In genomic region chr1:201562257-201562656, GRCh38 we compare ENCODE assay signal across 10 cellular contexts. TPM values are rescaled to one million over a fixed set of nuclear protein-coding genes. Genes with fewer than 3 reads are reported as not detected.
DNase-seq lines count a peak whose midpoint lies in the region; ATAC-seq and TF ChIP-seq lines count a peak whose summit lies in the region.
"Had no signal": no experiment of that assay in that cellular context is flagged by ENCODE, and none has a peak within 500 bp of the region (broad histone marks: within the 10 kb centered on the region; RNA-seq: fewer than 3 reads in every experiment).

No MANE protein-coding gene starts in this region.

- H3K27me3 Mint-ChIP-seq in natural killer cell (ENCODE audit: low read depth in 2 of 2) = no peaks in the 10 kb centered on the region

- ATAC-seq in GM21619 (IDR thresholded peaks at IDR 0.05; ENCODE audit: unreplicated experiment) (no peak), natural killer cell (no peak)

- H3K27me3 ChIP-seq in SJSA1 (replicated peaks) (no peaks in the 10 kb centered on the region), osteoblast (ENCODE audit: insufficient read depth, low read length) (no peaks in the 10 kb centered on the region)

- peaks cover 4 to 7% of the 10 kb centered on the region in 2 donors for H3K4me1 Mint-ChIP-seq in natural killer cell

- no peak for TF ChIP-seq CTCF in osteoblast (IDR thresholded peaks at IDR 0.05; ENCODE audit: extremely low read depth, low read depth, low read length)
- TF ChIP-seq CTCF in natural killer cell (IDR thresholded peaks at IDR 0.05) = no peak

- H3K4me2 ChIP-seq in osteoblast (ENCODE audit: insufficient read depth, low read length) = peak overlapping the region; percentile 55

- no peaks in the 10 kb centered on the region for H3K9me3 Mint-ChIP-seq in natural killer cell
- H3K9me3 Mint-ChIP-seq: CD8-positive, alpha-beta memory T cell had no signal

- H3K27ac ChIP-seq in SJSA1 (peak overlapping the region; percentile 72), osteoblast (ENCODE audit: low read depth, low read length) (peak overlapping the region; percentile 96)

- H3K4me3 Mint-ChIP-seq in natural killer cell = no peak overlapping the region
- H3K4me3 Mint-ChIP-seq: CD8-positive, alpha-beta memory T cell had no signal

- DNase-seq in AG20443 (ENCODE audit: low spot score) (peak; percentile 93), SJSA1 (ENCODE audit: low read depth in 1 of 2, low spot score in 2 of 2) (peak; percentile 84 to 88), fibroblast of gingiva (ENCODE audit: low read depth) (peak; percentile 93), osteoblast (ENCODE audit: insufficient read length, low spot score, missing footprints) (peak; percentile 94), MV-4-11 (lab: John Stamatoyannopoulos, UW) (no peak), cerebellar nuclear complex (lab: John Stamatoyannopoulos, UW) (no peak), natural killer cell (no peak)
- DNase-seq: CD8-positive, alpha-beta memory T cell; NCI-H82 had no signal

- H3K79me2 ChIP-seq in osteoblast (ENCODE audit: insufficient read depth, low read length) = peaks cover 91% of the 10 kb centered on the region

- H3K4me3 ChIP-seq in SJSA1 = no peak overlapping the region
- H3K4me3 ChIP-seq in osteoblast (ENCODE audit: insufficient read depth, low read length) = peak overlapping the region; percentile 17

- no peak overlapping the region for H3K27ac Mint-ChIP-seq in natural killer cell

- H3K36me3 ChIP-seq in SJSA1 (no peaks in the 10 kb centered on the region), osteoblast (ENCODE audit: insufficient read depth, low read length) (peaks cover 12% of the 10 kb centered on the region)

- H3K4me1 ChIP-seq in SJSA1 (replicated peaks) (peaks cover 45% of the 10 kb centered on the region), osteoblast (ENCODE audit: insufficient read depth, low read length) (peaks cover 66% of the 10 kb centered on the region)

- intact Hi-C loops in natural killer cell (cut with micrococcal nuclease) = no loop called here

- no peaks in the 10 kb centered on the region for H3K36me3 Mint-ChIP-seq in natural killer cell
- H3K36me3 Mint-ChIP-seq: CD8-positive, alpha-beta memory T cell had no signal

- no peak overlapping the region for H2AFZ ChIP-seq in osteoblast (ENCODE audit: low read length)

- no peaks in the 10 kb centered on the region for H4K20me1 ChIP-seq in osteoblast (ENCODE audit: insufficient read depth, low read length)

- H3K9me3 ChIP-seq in SJSA1 (replicated peaks) = no peaks in the 10 kb centered on the region
- H3K9me3 ChIP-seq in osteoblast (ENCODE audit: low read depth, low read length) = no peaks in the 10 kb centered on the region

RNA-seq across cellular contexts. Expression of gene NAV1, which starts 23.3 kb away (rescaled TPM):
- 12.7 and 15.5 TPM in 2 replicates for total RNA-seq in SJSA1 (2014; rRNA removed; shearing (Covaris generic))
- total RNA-seq in osteoblast (47.0 and 47.1 TPM in 2 replicates), natural killer cell (1 to 10 TPM; 2.5 to 3.9 (median 2.8) TPM)

RNA-seq across cellular contexts. Expression of gene CSRP1, which starts 55.3 kb away (rescaled TPM):
- 1,173 and 1,377 TPM in 2 replicates for total RNA-seq in SJSA1 (2014; rRNA removed; shearing (Covaris generic))
- total RNA-seq in osteoblast (389 and 480 TPM in 2 replicates), natural killer cell (10 to 100 TPM; 36.9 to 48.4 (median 44.1) TPM)

Comparison
In these comparisons a context has a peak if more than half of its experiments do, and no peak if none do; other contexts are left out.
1. DNase-seq: peak in AG20443 (single experiment), SJSA1 (2 of 2), fibroblast of gingiva (single experiment) and osteoblast (single experiment); none in MV-4-11 (single experiment), cerebellar nuclear complex (0 of 2) and natural killer cell (single experiment).